Comparison of ENCODE assay signal across 1 cellular context in the genomic region with DNA sequence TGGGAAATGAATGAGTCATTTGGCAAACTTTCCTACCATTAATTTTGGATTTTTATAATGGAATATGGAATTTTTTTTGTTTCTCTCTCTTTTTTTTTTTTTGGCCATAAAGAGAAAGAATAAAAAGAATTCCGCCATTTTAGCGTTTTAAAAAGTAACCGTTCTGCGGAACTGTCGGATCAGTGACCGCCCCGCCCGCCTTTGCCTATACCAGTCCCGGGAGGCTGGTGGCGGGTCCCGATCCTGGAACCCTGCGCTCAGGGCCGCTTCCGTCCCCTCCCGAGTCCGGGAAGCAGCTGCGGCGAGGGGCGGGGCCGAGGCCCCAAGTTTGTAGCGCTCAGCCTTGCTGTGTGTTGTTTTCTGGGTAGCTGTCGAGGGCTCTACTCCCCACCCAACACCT.
TF ChIP-seq lines count a peak whose summit lies in the region.

No MANE protein-coding gene starts in this region.

TF ChIP-seq in K562, 482 proteins besides CTCF, POLR2A, EP300 and RAD21 (continues in another document):
- TF ChIP-seq, protein P1, sequence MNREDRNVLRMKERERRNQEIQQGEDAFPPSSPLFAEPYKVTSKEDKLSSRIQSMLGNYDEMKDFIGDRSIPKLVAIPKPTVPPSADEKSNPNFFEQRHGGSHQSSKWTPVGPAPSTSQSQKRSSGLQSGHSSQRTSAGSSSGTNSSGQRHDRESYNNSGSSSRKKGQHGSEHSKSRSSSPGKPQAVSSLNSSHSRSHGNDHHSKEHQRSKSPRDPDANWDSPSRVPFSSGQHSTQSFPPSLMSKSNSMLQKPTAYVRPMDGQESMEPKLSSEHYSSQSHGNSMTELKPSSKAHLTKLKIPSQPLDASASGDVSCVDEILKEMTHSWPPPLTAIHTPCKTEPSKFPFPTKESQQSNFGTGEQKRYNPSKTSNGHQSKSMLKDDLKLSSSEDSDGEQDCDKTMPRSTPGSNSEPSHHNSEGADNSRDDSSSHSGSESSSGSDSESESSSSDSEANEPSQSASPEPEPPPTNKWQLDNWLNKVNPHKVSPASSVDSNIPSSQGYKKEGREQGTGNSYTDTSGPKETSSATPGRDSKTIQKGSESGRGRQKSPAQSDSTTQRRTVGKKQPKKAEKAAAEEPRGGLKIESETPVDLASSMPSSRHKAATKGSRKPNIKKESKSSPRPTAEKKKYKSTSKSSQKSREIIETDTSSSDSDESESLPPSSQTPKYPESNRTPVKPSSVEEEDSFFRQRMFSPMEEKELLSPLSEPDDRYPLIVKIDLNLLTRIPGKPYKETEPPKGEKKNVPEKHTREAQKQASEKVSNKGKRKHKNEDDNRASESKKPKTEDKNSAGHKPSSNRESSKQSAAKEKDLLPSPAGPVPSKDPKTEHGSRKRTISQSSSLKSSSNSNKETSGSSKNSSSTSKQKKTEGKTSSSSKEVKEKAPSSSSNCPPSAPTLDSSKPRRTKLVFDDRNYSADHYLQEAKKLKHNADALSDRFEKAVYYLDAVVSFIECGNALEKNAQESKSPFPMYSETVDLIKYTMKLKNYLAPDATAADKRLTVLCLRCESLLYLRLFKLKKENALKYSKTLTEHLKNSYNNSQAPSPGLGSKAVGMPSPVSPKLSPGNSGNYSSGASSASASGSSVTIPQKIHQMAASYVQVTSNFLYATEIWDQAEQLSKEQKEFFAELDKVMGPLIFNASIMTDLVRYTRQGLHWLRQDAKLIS (CRISPR knock-in tag; IDR thresholded peaks at IDR 0.05), result peak; percentile 60; the same call in 1 of the 2 replicates
- no peak for TF ChIP-seq ATF4 (CRISPR knock-in tag; IDR thresholded peaks at IDR 0.05)
- TF ChIP-seq, protein P2, sequence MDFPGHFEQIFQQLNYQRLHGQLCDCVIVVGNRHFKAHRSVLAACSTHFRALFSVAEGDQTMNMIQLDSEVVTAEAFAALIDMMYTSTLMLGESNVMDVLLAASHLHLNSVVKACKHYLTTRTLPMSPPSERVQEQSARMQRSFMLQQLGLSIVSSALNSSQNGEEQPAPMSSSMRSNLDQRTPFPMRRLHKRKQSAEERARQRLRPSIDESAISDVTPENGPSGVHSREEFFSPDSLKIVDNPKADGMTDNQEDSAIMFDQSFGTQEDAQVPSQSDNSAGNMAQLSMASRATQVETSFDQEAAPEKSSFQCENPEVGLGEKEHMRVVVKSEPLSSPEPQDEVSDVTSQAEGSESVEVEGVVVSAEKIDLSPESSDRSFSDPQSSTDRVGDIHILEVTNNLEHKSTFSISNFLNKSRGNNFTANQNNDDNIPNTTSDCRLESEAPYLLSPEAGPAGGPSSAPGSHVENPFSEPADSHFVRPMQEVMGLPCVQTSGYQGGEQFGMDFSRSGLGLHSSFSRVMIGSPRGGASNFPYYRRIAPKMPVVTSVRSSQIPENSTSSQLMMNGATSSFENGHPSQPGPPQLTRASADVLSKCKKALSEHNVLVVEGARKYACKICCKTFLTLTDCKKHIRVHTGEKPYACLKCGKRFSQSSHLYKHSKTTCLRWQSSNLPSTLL (IDR thresholded peaks at IDR 0.05), result peak; percentile 84
- no peak for TF ChIP-seq HNRNPUL1 (IDR thresholded peaks at IDR 0.05; ENCODE audit: low read length)
- peak in 1 of 3 experiments; percentile 7 for TF ChIP-seq YY1 (IDR thresholded peaks at IDR 0.05; ENCODE audit: borderline replicate concordance in 1 of 3, control insufficient read depth in 1 of 3, extremely low read depth in 1 of 3, insufficient read depth in 3 of 3, insufficient read length in 1 of 3, insufficient replicate concordance in 2 of 3, low read depth in 1 of 3, low read length in 2 of 3)
- no peak for TF ChIP-seq SAFB2 (IDR thresholded peaks at IDR 0.05; ENCODE audit: borderline replicate concordance, low read depth, low read length, severe bottlenecking)
- TF ChIP-seq ZSCAN32 (CRISPR knock-in tag; IDR thresholded peaks at IDR 0.05), result no peak
- TF ChIP-seq ZNF584 (CRISPR knock-in tag; IDR thresholded peaks at IDR 0.05; ENCODE audit: low read depth), result 0 out of 2 replicates have a peak, but pooled peaks have one; percentile 21
- no peak for TF ChIP-seq ZNF174 (CRISPR knock-in tag; IDR thresholded peaks at IDR 0.05)
- TF ChIP-seq PCBP2 (IDR thresholded peaks at IDR 0.05; ENCODE audit: low read depth, low read length, poor library complexity, severe bottlenecking), result no peak
- no peak for TF ChIP-seq HLTF (IDR thresholded peaks at IDR 0.05)
- TF ChIP-seq CC2D1A (IDR thresholded peaks at IDR 0.05), result peak; percentile 68
- no peak for TF ChIP-seq ZNF75A (CRISPR knock-in tag; IDR thresholded peaks at IDR 0.05)
- TF ChIP-seq DMBX1 (CRISPR knock-in tag; IDR thresholded peaks at IDR 0.05; ENCODE audit: borderline replicate concordance), result no peak
- no peak for TF ChIP-seq ZKSCAN3 (CRISPR knock-in tag; IDR thresholded peaks at IDR 0.05)
- TF ChIP-seq AFF1 (IDR thresholded peaks at IDR 0.05; ENCODE audit: low read depth in 1 of 2, partially characterized antibody in 2 of 2), result no peak
- no peak for TF ChIP-seq SP2 (IDR thresholded peaks at IDR 0.05; ENCODE audit: extremely low read depth, low read depth, low read length, poor library complexity, severe bottlenecking)
- 0 out of 2 replicates have a peak, but pooled peaks have one; percentile 17 for TF ChIP-seq ADNP (tag; IDR thresholded peaks at IDR 0.05)
- no peak for TF ChIP-seq L3MBTL2 (IDR thresholded peaks at IDR 0.05)
- TF ChIP-seq, protein P3, sequence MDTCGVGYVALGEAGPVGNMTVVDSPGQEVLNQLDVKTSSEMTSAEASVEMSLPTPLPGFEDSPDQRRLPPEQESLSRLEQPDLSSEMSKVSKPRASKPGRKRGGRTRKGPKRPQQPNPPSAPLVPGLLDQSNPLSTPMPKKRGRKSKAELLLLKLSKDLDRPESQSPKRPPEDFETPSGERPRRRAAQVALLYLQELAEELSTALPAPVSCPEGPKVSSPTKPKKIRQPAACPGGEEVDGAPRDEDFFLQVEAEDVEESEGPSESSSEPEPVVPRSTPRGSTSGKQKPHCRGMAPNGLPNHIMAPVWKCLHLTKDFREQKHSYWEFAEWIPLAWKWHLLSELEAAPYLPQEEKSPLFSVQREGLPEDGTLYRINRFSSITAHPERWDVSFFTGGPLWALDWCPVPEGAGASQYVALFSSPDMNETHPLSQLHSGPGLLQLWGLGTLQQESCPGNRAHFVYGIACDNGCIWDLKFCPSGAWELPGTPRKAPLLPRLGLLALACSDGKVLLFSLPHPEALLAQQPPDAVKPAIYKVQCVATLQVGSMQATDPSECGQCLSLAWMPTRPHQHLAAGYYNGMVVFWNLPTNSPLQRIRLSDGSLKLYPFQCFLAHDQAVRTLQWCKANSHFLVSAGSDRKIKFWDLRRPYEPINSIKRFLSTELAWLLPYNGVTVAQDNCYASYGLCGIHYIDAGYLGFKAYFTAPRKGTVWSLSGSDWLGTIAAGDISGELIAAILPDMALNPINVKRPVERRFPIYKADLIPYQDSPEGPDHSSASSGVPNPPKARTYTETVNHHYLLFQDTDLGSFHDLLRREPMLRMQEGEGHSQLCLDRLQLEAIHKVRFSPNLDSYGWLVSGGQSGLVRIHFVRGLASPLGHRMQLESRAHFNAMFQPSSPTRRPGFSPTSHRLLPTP (IDR thresholded peaks at IDR 0.05; ENCODE audit: borderline replicate concordance, extremely low read depth, insufficient read length), result peak; percentile 44
- TF ChIP-seq TFAP4 (CRISPR knock-in tag; IDR thresholded peaks at IDR 0.05; ENCODE audit: borderline replicate concordance), result peak; percentile 55
- no peak for TF ChIP-seq ZNF197 (CRISPR knock-in tag; IDR thresholded peaks at IDR 0.05; ENCODE audit: low read depth)
- TF ChIP-seq, protein P4, sequence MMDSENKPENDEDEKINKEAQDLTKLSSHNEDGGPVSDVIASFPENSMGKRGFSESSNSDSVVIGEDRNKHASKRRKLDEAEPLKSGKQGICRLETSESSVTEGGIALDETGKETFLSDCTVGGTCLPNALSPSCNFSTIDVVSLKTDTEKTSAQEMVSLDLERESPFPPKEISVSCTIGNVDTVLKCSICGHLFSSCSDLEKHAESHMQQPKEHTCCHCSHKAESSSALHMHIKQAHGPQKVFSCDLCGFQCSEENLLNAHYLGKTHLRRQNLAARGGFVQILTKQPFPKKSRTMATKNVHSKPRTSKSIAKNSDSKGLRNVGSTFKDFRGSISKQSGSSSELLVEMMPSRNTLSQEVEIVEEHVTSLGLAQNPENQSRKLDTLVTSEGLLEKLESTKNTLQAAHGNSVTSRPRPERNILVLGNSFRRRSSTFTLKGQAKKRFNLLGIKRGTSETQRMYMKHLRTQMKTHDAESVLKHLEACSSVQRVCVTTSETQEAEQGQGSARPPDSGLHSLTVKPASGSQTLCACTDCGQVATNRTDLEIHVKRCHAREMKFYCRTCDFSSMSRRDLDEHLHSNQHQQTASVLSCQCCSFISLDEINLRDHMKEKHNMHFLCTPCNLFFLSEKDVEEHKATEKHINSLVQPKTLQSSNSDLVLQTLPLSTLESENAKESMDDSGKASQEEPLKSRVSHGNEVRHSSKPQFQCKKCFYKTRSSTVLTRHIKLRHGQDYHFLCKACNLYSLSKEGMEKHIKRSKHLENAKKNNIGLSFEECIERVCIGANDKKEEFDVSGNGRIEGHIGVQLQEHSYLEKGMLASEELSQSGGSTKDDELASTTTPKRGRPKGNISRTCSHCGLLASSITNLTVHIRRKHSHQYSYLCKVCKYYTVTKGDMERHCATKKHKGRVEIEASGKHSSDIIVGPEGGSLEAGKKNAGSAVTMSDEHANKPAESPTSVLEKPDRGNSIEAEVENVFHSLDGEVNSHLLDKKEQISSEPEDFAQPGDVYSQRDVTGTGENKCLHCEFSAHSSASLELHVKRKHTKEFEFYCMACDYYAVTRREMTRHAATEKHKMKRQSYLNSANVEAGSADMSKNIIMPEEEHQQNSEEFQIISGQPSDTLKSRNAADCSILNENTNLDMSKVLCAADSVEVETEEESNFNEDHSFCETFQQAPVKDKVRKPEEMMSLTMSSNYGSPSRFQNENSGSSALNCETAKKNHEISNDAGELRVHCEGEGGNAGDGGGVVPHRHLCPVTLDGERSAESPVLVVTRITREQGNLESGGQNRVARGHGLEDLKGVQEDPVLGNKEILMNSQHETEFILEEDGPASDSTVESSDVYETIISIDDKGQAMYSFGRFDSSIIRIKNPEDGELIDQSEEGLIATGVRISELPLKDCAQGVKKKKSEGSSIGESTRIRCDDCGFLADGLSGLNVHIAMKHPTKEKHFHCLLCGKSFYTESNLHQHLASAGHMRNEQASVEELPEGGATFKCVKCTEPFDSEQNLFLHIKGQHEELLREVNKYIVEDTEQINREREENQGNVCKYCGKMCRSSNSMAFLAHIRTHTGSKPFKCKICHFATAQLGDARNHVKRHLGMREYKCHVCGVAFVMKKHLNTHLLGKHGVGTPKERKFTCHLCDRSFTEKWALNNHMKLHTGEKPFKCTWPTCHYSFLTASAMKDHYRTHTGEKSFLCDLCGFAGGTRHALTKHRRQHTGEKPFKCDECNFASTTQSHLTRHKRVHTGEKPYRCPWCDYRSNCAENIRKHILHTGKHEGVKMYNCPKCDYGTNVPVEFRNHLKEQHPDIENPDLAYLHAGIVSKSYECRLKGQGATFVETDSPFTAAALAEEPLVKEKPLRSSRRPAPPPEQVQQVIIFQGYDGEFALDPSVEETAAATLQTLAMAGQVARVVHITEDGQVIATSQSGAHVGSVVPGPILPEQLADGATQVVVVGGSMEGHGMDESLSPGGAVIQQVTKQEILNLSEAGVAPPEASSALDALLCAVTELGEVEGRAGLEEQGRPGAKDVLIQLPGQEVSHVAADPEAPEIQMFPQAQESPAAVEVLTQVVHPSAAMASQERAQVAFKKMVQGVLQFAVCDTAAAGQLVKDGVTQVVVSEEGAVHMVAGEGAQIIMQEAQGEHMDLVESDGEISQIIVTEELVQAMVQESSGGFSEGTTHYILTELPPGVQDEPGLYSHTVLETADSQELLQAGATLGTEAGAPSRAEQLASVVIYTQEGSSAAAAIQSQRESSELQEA (IDR thresholded peaks at IDR 0.05; ENCODE audit: low read depth), result no peak
